In the genomic region with DNA sequence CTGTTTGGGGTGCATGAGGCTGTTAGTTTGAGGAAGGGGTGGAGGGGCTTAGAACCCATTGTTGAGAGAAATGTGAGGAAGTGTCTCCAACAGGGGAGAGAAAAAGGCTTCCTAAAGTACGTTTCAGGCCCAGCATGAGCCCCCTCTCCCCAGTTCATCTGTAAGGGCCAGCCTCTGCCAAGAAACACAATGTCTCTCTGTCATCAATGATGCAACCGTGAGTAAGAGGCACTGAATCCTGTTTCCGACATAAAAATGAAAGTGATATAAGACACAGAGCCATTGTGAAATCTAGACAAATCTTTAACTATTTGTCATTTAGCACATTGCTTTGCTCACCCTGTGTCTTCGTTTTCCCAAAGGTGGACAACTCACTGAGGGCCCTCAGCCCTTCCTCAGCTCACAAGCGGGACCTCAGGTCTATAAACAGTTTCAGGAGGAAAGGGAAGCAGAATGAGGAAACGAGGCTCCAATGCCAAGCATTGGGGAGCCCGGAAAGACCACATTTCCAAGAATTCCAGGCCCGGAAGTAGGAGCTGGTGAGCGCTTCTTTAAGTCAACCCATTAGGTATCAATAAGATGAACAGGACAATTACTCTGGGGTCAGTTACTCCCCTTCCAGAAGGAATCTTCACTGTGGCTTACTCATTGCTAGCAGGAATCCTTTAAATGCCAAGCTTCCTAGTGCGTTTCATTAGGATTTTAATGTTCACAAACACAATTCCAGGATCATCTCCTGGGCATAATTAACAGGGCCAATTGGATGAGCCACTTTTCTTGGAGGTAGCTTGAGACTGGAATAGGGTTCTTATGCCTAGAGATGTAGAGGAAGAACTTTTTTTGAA, we compare ENCODE assay signal across 8 cellular contexts. TPM values are rescaled to one million over a fixed set of nuclear protein-coding genes. Genes with fewer than 3 reads are reported as not detected.
DNase-seq lines count a peak whose midpoint lies in the region; ATAC-seq, FAIRE-seq and TF ChIP-seq lines count a peak whose summit lies in the region.

No MANE protein-coding gene starts in this region.

- intact Hi-C loops in sciatic nerve (cut with DNase I): no loop called here
- intact Hi-C loops in activated T-helper 1 cell treated with anti-CD3 and anti-CD28 coated beads, Interleukin-12 subunit alpha, Interleukin-12 subunit beta, Interleukin-2, Interleukin-4 antibody, amounts not matched to agents 30 ng/mL and 10 ng/mL and 1 ng/mL, durations not matched to agents 14 hours and 24 hours and 36 hours (cut with micrococcal nuclease): no loop called here

- no peak overlapping the region for H3K4me3 ChIP-seq in fibroblast of mammary gland (ENCODE audit: control insufficient read depth, low read depth, low read length)

- peak; percentile 71 for FAIRE-seq in RCC 7860 (lab: Jason Lieb, UNC)

- H3K27me3 Mint-ChIP-seq in activated T-helper 1 cell treated with anti-CD3 and anti-CD28 coated beads, Interleukin-12 subunit alpha, Interleukin-12 subunit beta, Interleukin-2, Interleukin-4 antibody, amounts not matched to agents 30 ng/mL and 10 ng/mL and 1 ng/mL, durations not matched to agents 14 hours and 24 hours and 36 hours (ENCODE audit: insufficient read depth): no peaks in the 10 kb centered on the region

- no peak overlapping the region for H3K4me3 Mint-ChIP-seq in activated T-helper 1 cell treated with anti-CD3 and anti-CD28 coated beads, Interleukin-12 subunit alpha, Interleukin-12 subunit beta, Interleukin-2, Interleukin-4 antibody, amounts not matched to agents 30 ng/mL and 10 ng/mL and 1 ng/mL, durations not matched to agents 14 hours and 24 hours and 36 hours

- peak; percentile 93 for DNase-seq in ELR (ENCODE audit: low read depth)
- DNase-seq in RCC 7860 (ENCODE audit: low spot score): peak; percentile 85
- DNase-seq in fibroblast of mammary gland (ENCODE audit: low read depth): peak; percentile 97
- no peak for DNase-seq in sciatic nerve (ENCODE audit: low spot score)
- DNase-seq in stimulated activated CD4-positive, alpha-beta T cell treated with anti-CD3 and anti-CD28 coated beads, Interleukin-12 subunit alpha, Interleukin-12 subunit beta, amount 100 ng/mL, for 4 hours: no peak
- no peak for DNase-seq in activated T-helper 1 cell treated with anti-CD3 and anti-CD28 coated beads, Interleukin-12 subunit alpha, Interleukin-12 subunit beta, Interleukin-2, Interleukin-4 antibody, amounts not matched to agents 30 ng/mL and 10 ng/mL and 1 ng/mL, durations not matched to agents 14 hours and 24 hours and 36 hours (ENCODE audit: low spot score)
- DNase-seq in T-helper 2 cell: no peak

- no peaks in the 10 kb centered on the region for H3K4me1 Mint-ChIP-seq in activated T-helper 1 cell treated with anti-CD3 and anti-CD28 coated beads, Interleukin-12 subunit alpha, Interleukin-12 subunit beta, Interleukin-2, Interleukin-4 antibody, amounts not matched to agents 30 ng/mL and 10 ng/mL and 1 ng/mL, durations not matched to agents 14 hours and 24 hours and 36 hours (ENCODE audit: low read depth)

- no peaks in the 10 kb centered on the region for H3K36me3 Mint-ChIP-seq in activated T-helper 1 cell treated with anti-CD3 and anti-CD28 coated beads, Interleukin-12 subunit alpha, Interleukin-12 subunit beta, Interleukin-2, Interleukin-4 antibody, amounts not matched to agents 30 ng/mL and 10 ng/mL and 1 ng/mL, durations not matched to agents 14 hours and 24 hours and 36 hours (ENCODE audit: low read depth)

- ATAC-seq in sciatic nerve (peak; percentile 97), HG03175 (IDR thresholded peaks at IDR 0.05; ENCODE audit: unreplicated experiment) (no peak)

- H3K27ac Mint-ChIP-seq in activated T-helper 1 cell treated with anti-CD3 and anti-CD28 coated beads, Interleukin-12 subunit alpha, Interleukin-12 subunit beta, Interleukin-2, Interleukin-4 antibody, amounts not matched to agents 30 ng/mL and 10 ng/mL and 1 ng/mL, durations not matched to agents 14 hours and 24 hours and 36 hours: no peak overlapping the region

- TF ChIP-seq CTCF in fibroblast of mammary gland (conservative IDR thresholded peaks at IDR 0.05; ENCODE audit: control insufficient read depth, insufficient read depth, low read depth, low read length): no peak

- no peaks in the 10 kb centered on the region for H3K9me3 Mint-ChIP-seq in activated T-helper 1 cell treated with anti-CD3 and anti-CD28 coated beads, Interleukin-12 subunit alpha, Interleukin-12 subunit beta, Interleukin-2, Interleukin-4 antibody, amounts not matched to agents 30 ng/mL and 10 ng/mL and 1 ng/mL, durations not matched to agents 14 hours and 24 hours and 36 hours

RNA-seq across cellular contexts. Expression of a gene that starts 59.0 kb away (rescaled TPM):
- 63.8 TPM for total RNA-seq in sciatic nerve
- total RNA-seq in activated T-helper 1 cell treated with anti-CD3 and anti-CD28 coated beads, Interleukin-12 subunit alpha, Interleukin-12 subunit beta, Interleukin-2, Interleukin-4 antibody, amounts not matched to agents 30 ng/mL and 10 ng/mL and 1 ng/mL, durations not matched to agents 14 hours and 24 hours and 36 hours: 2.3 and 3.3 TPM in 2 replicates

Comparison
In these comparisons a context has a peak if more than half of its experiments do, and no peak if none do; other contexts are left out.
1. DNase-seq: peak in ELR (single experiment), RCC 7860 (single experiment) and fibroblast of mammary gland (single experiment); none in sciatic nerve (single experiment), stimulated activated CD4-positive, alpha-beta T cell treated with anti-CD3 and anti-CD28 coated beads, Interleukin-12 subunit alpha, Interleukin-12 subunit beta, amount 100 ng/mL, for 4 hours (single experiment), activated T-helper 1 cell treated with anti-CD3 and anti-CD28 coated beads, Interleukin-12 subunit alpha, Interleukin-12 subunit beta, Interleukin-2, Interleukin-4 antibody, amounts not matched to agents 30 ng/mL and 10 ng/mL and 1 ng/mL, durations not matched to agents 14 hours and 24 hours and 36 hours (single experiment) and T-helper 2 cell (0 of 5).
2. RNA of a gene that starts 59.0 kb away (total RNA-seq): 63.8 TPM in sciatic nerve (single experiment); 2.3 to 3.3 TPM in activated T-helper 1 cell treated with anti-CD3 and anti-CD28 coated beads, Interleukin-12 subunit alpha, Interleukin-12 subunit beta, Interleukin-2, Interleukin-4 antibody, amounts not matched to agents 30 ng/mL and 10 ng/mL and 1 ng/mL, durations not matched to agents 14 hours and 24 hours and 36 hours; every median in the first group is over 10 times any median in the second.